In the genomic region with DNA sequence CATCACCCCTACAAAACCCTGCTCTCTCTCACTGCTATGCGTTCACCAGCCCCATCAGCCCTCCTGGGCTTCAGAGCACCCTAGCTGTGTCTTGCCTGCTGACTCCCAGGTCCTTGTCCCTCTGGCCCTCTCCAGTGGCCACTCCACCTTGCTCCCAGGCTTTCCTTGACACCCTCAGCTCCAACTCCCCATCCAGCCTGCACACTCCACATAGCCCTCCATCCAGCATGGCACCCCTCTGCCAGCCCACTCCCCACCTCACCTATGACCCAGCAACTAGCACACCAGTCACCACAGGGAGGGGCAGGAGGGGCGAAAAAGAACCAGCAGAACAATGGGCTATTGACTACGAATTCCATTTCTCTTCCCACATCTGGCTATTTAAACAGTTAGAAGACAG, we compare ENCODE assay signal across 28 cellular contexts.
"Had no signal": no experiment of that assay in that cellular context is flagged by ENCODE, and none has a peak within 500 bp of the region (broad histone marks: within the 10 kb centered on the region; RNA-seq: fewer than 3 reads in every experiment).

No MANE protein-coding gene starts in this region.

- H3K9me3 ChIP-seq: SJCRH30 had no signal

- H3K27me3 ChIP-seq: SJCRH30 had no signal

- DNase-seq: activated CD4-positive, alpha-beta T cell treated with anti-CD3 and anti-CD28 coated beads, Interleukin-2, amount 10 ng/mL, durations not matched to agents 24 days and 14 days; activated CD4-positive, alpha-beta T cell treated with anti-CD3 and anti-CD28 coated beads, Interleukin-2, amount 50 U/mL, for 4 hours; activated CD8-positive, alpha-beta memory T cell treated with anti-CD3 and anti-CD28 coated beads, Interleukin-2, amount 50 U/mL, for 48 hours; activated CD8-positive, alpha-beta T cell treated with anti-CD3 and anti-CD28 coated beads, Interleukin-2, amount 10 ng/mL, durations not matched to agents 7 days and 5 days; activated gamma-delta T cell treated with Interleukin-2 at 50 U/mL for 16 hours; activated naive CD4-positive, alpha-beta T cell treated with anti-CD3 and anti-CD28 coated beads for 36 hours; activated T-cell treated with anti-CD3 and anti-CD28 coated beads, Interleukin-2, amount 50 U/mL, for 48 hours; anterior cingulate cortex; central memory CD4-positive, alpha-beta T cell; Karpas-422; KBM-7; NCI-H1105; NCI-H1417 treated with DMSO at 0.1 percent for 48 hours; NCI-H187 treated with DMSO at 0.1 percent for 48 hours; NCI-H2081 treated with DMSO at 0.1 percent for 48 hours; NCI-H226; NCI-H446 treated with DMSO at 0.1 percent for 48 hours; NCI-H524; NCI-H69; SHP77; SJCRH30 had no signal

- H3K4me3 Mint-ChIP-seq: activated CD4-positive, alpha-beta T cell treated with anti-CD3 and anti-CD28 coated beads, Interleukin-2, amount 10 ng/mL, durations not matched to agents 24 days and 14 days; activated CD8-positive, alpha-beta T cell treated with anti-CD3 and anti-CD28 coated beads, Interleukin-2, amount 10 ng/mL, durations not matched to agents 7 days and 5 days; activated naive CD4-positive, alpha-beta T cell treated with anti-CD3 and anti-CD28 coated beads for 36 hours; activated T-helper 17 cell treated with anti-CD3 and anti-CD28 coated beads, Interleukin-2, amount 50 U/mL, for 72 hours; brain; T-helper 1 cell treated with Interleukin-12 subunit alpha and Interleukin-12 subunit beta and Interleukin-4 antibody, amounts not matched to agents 30 μg/mL and 1 μg/mL, for 36 hours; T-helper 2 cell treated with Interferon-gamma antibody and Interleukin-4, amounts not matched to agents 5 μg/mL and 100 μg/mL, for 36 hours had no signal

- H3K4me1 Mint-ChIP-seq: activated CD4-positive, alpha-beta T cell treated with anti-CD3 and anti-CD28 coated beads, Interleukin-2, amount 10 ng/mL, durations not matched to agents 24 days and 14 days; activated T-helper 17 cell treated with anti-CD3 and anti-CD28 coated beads, Interleukin-2, amount 50 U/mL, for 72 hours had no signal

- H3K36me3 ChIP-seq: SJCRH30 had no signal

- H3K27ac ChIP-seq: SJCRH30, SK-N-MC had no signal

- H3K27ac Mint-ChIP-seq: activated CD4-positive, alpha-beta T cell treated with anti-CD3 and anti-CD28 coated beads, Interleukin-2, amount 10 ng/mL, durations not matched to agents 24 days and 14 days; activated CD8-positive, alpha-beta T cell treated with anti-CD3 and anti-CD28 coated beads, Interleukin-2, amount 10 ng/mL, durations not matched to agents 7 days and 5 days; activated naive CD4-positive, alpha-beta T cell treated with anti-CD3 and anti-CD28 coated beads for 36 hours; activated naive CD4-positive, alpha-beta T cell treated with anti-CD3 and anti-CD28 coated beads, Interleukin-2, amount 50 U/mL, for 72 hours; activated T-helper 17 cell treated with anti-CD3 and anti-CD28 coated beads, Interleukin-2, amount 50 U/mL, for 72 hours; brain; T-helper 1 cell treated with Interleukin-12 subunit alpha and Interleukin-12 subunit beta and Interleukin-4 antibody, amounts not matched to agents 30 μg/mL and 1 μg/mL, for 36 hours; T-helper 2 cell treated with Interferon-gamma antibody and Interleukin-4, amounts not matched to agents 5 μg/mL and 100 μg/mL, for 36 hours had no signal

- H3K9me3 Mint-ChIP-seq: activated CD4-positive, alpha-beta T cell treated with anti-CD3 and anti-CD28 coated beads, Interleukin-2, amount 10 ng/mL, durations not matched to agents 24 days and 14 days; T-helper 1 cell treated with Interleukin-12 subunit alpha and Interleukin-12 subunit beta and Interleukin-4 antibody, amounts not matched to agents 30 μg/mL and 1 μg/mL, for 36 hours; T-helper 2 cell treated with Interferon-gamma antibody and Interleukin-4, amounts not matched to agents 5 μg/mL and 100 μg/mL, for 36 hours had no signal

- H3K36me3 Mint-ChIP-seq: brain had no signal

- H3K4me3 ChIP-seq: SJCRH30, SK-N-MC had no signal

- ATAC-seq: activated CD8-positive, alpha-beta T cell treated with anti-CD3 and anti-CD28 coated beads, Interleukin-2, amount 10 ng/mL, durations not matched to agents 7 days and 5 days; activated naive CD4-positive, alpha-beta T cell treated with anti-CD3 and anti-CD28 coated beads, Interleukin-2, amount 50 U/mL, for 72 hours; activated T-helper 17 cell treated with anti-CD3 and anti-CD28 coated beads, Interleukin-2, amount 50 U/mL, for 72 hours; Panc1 had no signal

- H3K4me1 ChIP-seq: SJCRH30 had no signal
